In genomic region chr2:214808481-214808931, GRCh38 we compare ENCODE assay signal across 8 cellular contexts. TPM values are rescaled to one million over a fixed set of nuclear protein-coding genes. Genes with fewer than 3 reads are reported as not detected.
DNase-seq lines count a peak whose midpoint lies in the region; ATAC-seq, FAIRE-seq and TF ChIP-seq lines count a peak whose summit lies in the region.

No MANE protein-coding gene starts in this region.

- TF ChIP-seq POLR2A in GM12892 (IDR thresholded peaks at IDR 0.05; ENCODE audit: low read depth, low read length): no peak

- no peak overlapping the region for H2AFZ ChIP-seq in OCI-LY3 (ENCODE audit: low read depth, low read length)

- H3K4me3 ChIP-seq in OCI-LY3 (ENCODE audit: low read length): peak overlapping the region; percentile 97

- peak overlapping the region; percentile 96 to 97 for H3K4me3 Mint-ChIP-seq in effector memory CD8-positive, alpha-beta T cell
- peak overlapping the region; percentile 98 for H3K4me3 Mint-ChIP-seq in natural killer cell treated with Interleukin-12 subunit alpha and Interleukin-12 subunit beta and Interleukin-15 and Interleukin-18, amount 100 ng/mL, for 72 hours

- peaks cover 18 to 26% of the 10 kb centered on the region in 2 donors for H3K4me1 Mint-ChIP-seq in effector memory CD8-positive, alpha-beta T cell (ENCODE audit: low read depth in 2 of 2)
- H3K4me1 Mint-ChIP-seq in natural killer cell treated with Interleukin-12 subunit alpha and Interleukin-12 subunit beta and Interleukin-15 and Interleukin-18, amount 100 ng/mL, for 72 hours (ENCODE audit: low read depth in 2 of 2): peaks cover 15 to 26% of the 10 kb centered on the region in 2 donors

- no peaks in the 10 kb centered on the region for H3K9me3 Mint-ChIP-seq in effector memory CD8-positive, alpha-beta T cell
- H3K9me3 Mint-ChIP-seq in natural killer cell treated with Interleukin-12 subunit alpha and Interleukin-12 subunit beta and Interleukin-15 and Interleukin-18, amount 100 ng/mL, for 72 hours: no peaks in the 10 kb centered on the region

- H3K36me3 Mint-ChIP-seq in effector memory CD8-positive, alpha-beta T cell (ENCODE audit: insufficient read depth): peaks cover 8% of the 10 kb centered on the region
- H3K36me3 Mint-ChIP-seq in natural killer cell treated with Interleukin-12 subunit alpha and Interleukin-12 subunit beta and Interleukin-15 and Interleukin-18, amount 100 ng/mL, for 72 hours: no peaks in the 10 kb centered on the region

- peak overlapping the region; percentile 82 for H3K9ac ChIP-seq in OCI-LY3 (ENCODE audit: low read length)

- H3K27me3 ChIP-seq in OCI-LY3 (ENCODE audit: low read depth, low read length): no peaks in the 10 kb centered on the region

- no peak for ATAC-seq in effector memory CD8-positive, alpha-beta T cell (replicated peaks)
- ATAC-seq in natural killer cell treated with Interleukin-12 subunit alpha and Interleukin-12 subunit beta and Interleukin-15 and Interleukin-18, amount 100 ng/mL, for 72 hours: no peak
- no peak for ATAC-seq in HG03139 (IDR thresholded peaks at IDR 0.05; ENCODE audit: unreplicated experiment)

- H3K27ac Mint-ChIP-seq in effector memory CD8-positive, alpha-beta T cell: peak overlapping the region; percentile 93
- peak overlapping the region; percentile 89 to 93 for H3K27ac Mint-ChIP-seq in natural killer cell treated with Interleukin-12 subunit alpha and Interleukin-12 subunit beta and Interleukin-15 and Interleukin-18, amount 100 ng/mL, for 72 hours

- no peak for TF ChIP-seq CTCF in OCI-LY3 (IDR thresholded peaks at IDR 0.05; ENCODE audit: low read depth, low read length)

- H3K9me3 ChIP-seq in OCI-LY3 (ENCODE audit: insufficient read depth, low read length): no peaks in the 10 kb centered on the region

- H3K36me3 ChIP-seq in OCI-LY3 (replicated peaks; ENCODE audit: low read depth, low read length): peaks cover 8% of the 10 kb centered on the region

- peaks cover 0 to 4% of the 10 kb centered on the region in 2 donors for H3K27me3 Mint-ChIP-seq in effector memory CD8-positive, alpha-beta T cell
- H3K27me3 Mint-ChIP-seq in natural killer cell treated with Interleukin-12 subunit alpha and Interleukin-12 subunit beta and Interleukin-15 and Interleukin-18, amount 100 ng/mL, for 72 hours: peaks cover 0 to 6% of the 10 kb centered on the region in 2 donors

- H3K4me1 ChIP-seq in OCI-LY3 (ENCODE audit: low read length): peaks cover 13% of the 10 kb centered on the region

- H3K27ac ChIP-seq in OCI-LY3 (ENCODE audit: low read length): peak overlapping the region; percentile 88

- peak; percentile 71 for FAIRE-seq in GM12892 (lab: Jason Lieb, UNC)

- peak overlapping the region; percentile 79 for H3K4me2 ChIP-seq in OCI-LY3 (ENCODE audit: low read length)

- DNase-seq in GM12892 (ENCODE audit: insufficient read length): no peak
- DNase-seq in effector memory CD8-positive, alpha-beta T cell: no peak
- no peak for DNase-seq in natural killer cell treated with Interleukin-12 subunit alpha and Interleukin-12 subunit beta and Interleukin-15 and Interleukin-18, amount 100 ng/mL, for 72 hours (ENCODE audit: low spot score)
- no peak for DNase-seq in GM03348 (ENCODE audit: low spot score)
- DNase-seq in stimulated activated CD4-positive, alpha-beta T cell treated with anti-CD3 and anti-CD28 coated beads, Interleukin-2, amount 100 ng/mL, for 24 hours: no peak
- no peak for DNase-seq in LoVo (ENCODE audit: low spot score)

- H4K20me1 ChIP-seq in OCI-LY3 (ENCODE audit: insufficient read depth, low read length): peaks cover 38% of the 10 kb centered on the region

- peaks cover 54% of the 10 kb centered on the region for H3K79me2 ChIP-seq in OCI-LY3 (ENCODE audit: low read length)

RNA-seq across cellular contexts. Expression of gene BARD1, which starts 1.0 kb away (rescaled TPM):
- polyA plus RNA-seq in GM12892 (2012; ENCODE audit: missing spikeins): 11.7 TPM
- total RNA-seq in natural killer cell treated with Interleukin-12 subunit alpha and Interleukin-12 subunit beta and Interleukin-15 and Interleukin-18, amount 100 ng/mL, for 72 hours: 10 to 100 TPM; 23.4 to 52.1 TPM
